Comparison of ENCODE assay signal across 8 cellular contexts in genomic region chr15:58864602-58865419, GRCh38.
DNase-seq lines count a peak whose midpoint lies in the region; ATAC-seq, FAIRE-seq and TF ChIP-seq lines count a peak whose summit lies in the region.

No MANE protein-coding gene starts in this region.

- no peak overlapping the region for H3K9ac ChIP-seq in astrocyte (ENCODE audit: low read length)

- no peaks in the 10 kb centered on the region for H3K36me3 ChIP-seq in astrocyte (ENCODE audit: insufficient read depth, low read length)

- no peak for DNase-seq in astrocyte (ENCODE audit: low read depth)
- DNase-seq in immature natural killer cell: no peak
- DNase-seq in NOMO-1 treated with DMSO at 0.1 percent for 48 hours (lab: John Stamatoyannopoulos, UW; ENCODE audit: unreplicated experiment): no peak
- no peak for DNase-seq in KG1 (lab: John Stamatoyannopoulos, UW)

- FAIRE-seq in astrocyte (lab: Jason Lieb, UNC): no peak

- H2AFZ ChIP-seq in astrocyte (ENCODE audit: low read depth, low read length): peak overlapping the region; percentile 78

- H4K20me1 ChIP-seq in astrocyte (ENCODE audit: insufficient read depth, low read length): no peaks in the 10 kb centered on the region

- peak overlapping the region; percentile 17 for H3K4me3 ChIP-seq in astrocyte (ENCODE audit: insufficient read depth, low read depth, low read length)

- ATAC-seq in HG03039 (IDR thresholded peaks at IDR 0.05; ENCODE audit: unreplicated experiment): no peak
- ATAC-seq in GM19455 (IDR thresholded peaks at IDR 0.05; ENCODE audit: unreplicated experiment): no peak

- no peaks in the 10 kb centered on the region for H3K9me3 Mint-ChIP-seq in IgD-negative memory B cell
- peaks cover 10% of the 10 kb centered on the region for H3K9me3 Mint-ChIP-seq in astrocyte (ENCODE audit: unreplicated experiment)
- H3K9me3 Mint-ChIP-seq in immature natural killer cell: no peaks in the 10 kb centered on the region
- no peaks in the 10 kb centered on the region for H3K9me3 Mint-ChIP-seq in stimulated activated naive CD8-positive, alpha-beta T cell treated with anti-CD3 and anti-CD28 coated beads, Interleukin-15, Interleukin-2, amounts not matched to agents 100 ng/mL and 50 ng/mL, for 24 hours

- H3K4me1 ChIP-seq in astrocyte (ENCODE audit: insufficient read depth, low read length): peaks cover 4% of the 10 kb centered on the region

- peaks cover 4% of the 10 kb centered on the region for H3K36me3 Mint-ChIP-seq in IgD-negative memory B cell
- peaks cover 3% of the 10 kb centered on the region for H3K36me3 Mint-ChIP-seq in astrocyte (ENCODE audit: low read depth, unreplicated experiment)
- peaks cover 0 to 12% (median 0%) of the 10 kb centered on the region in 3 donors for H3K36me3 Mint-ChIP-seq in immature natural killer cell
- H3K36me3 Mint-ChIP-seq in stimulated activated naive CD8-positive, alpha-beta T cell treated with anti-CD3 and anti-CD28 coated beads, Interleukin-15, Interleukin-2, amounts not matched to agents 100 ng/mL and 50 ng/mL, for 24 hours (ENCODE audit: low read depth): no peaks in the 10 kb centered on the region

- H3K4me2 ChIP-seq in astrocyte (ENCODE audit: low read length): peak overlapping the region; percentile 65

- TF ChIP-seq CTCF in astrocyte (IDR thresholded peaks at IDR 0.05; ENCODE audit: insufficient read depth, low read depth, low read length): no peak

- no peak overlapping the region for H3K27ac Mint-ChIP-seq in IgD-negative memory B cell
- no peak overlapping the region for H3K27ac Mint-ChIP-seq in astrocyte (ENCODE audit: unreplicated experiment)
- no peak overlapping the region for H3K27ac Mint-ChIP-seq in immature natural killer cell
- H3K27ac Mint-ChIP-seq in stimulated activated naive CD8-positive, alpha-beta T cell treated with anti-CD3 and anti-CD28 coated beads, Interleukin-15, Interleukin-2, amounts not matched to agents 100 ng/mL and 50 ng/mL, for 24 hours: peak overlapping the region; percentile 45

- H3K4me3 Mint-ChIP-seq in IgD-negative memory B cell (peak overlapping the region in 3 of 4 donors; percentile 38 to 87 (median 57)), astrocyte (ENCODE audit: unreplicated experiment) (no peak overlapping the region), immature natural killer cell (peak overlapping the region in 4 of 5 donors; percentile 15 to 65 (median 41))
- peak overlapping the region; percentile 55 for H3K4me3 Mint-ChIP-seq in stimulated activated naive CD8-positive, alpha-beta T cell treated with anti-CD3 and anti-CD28 coated beads, Interleukin-15, Interleukin-2, amounts not matched to agents 100 ng/mL and 50 ng/mL, for 24 hours

- H3K27ac ChIP-seq in astrocyte (ENCODE audit: low read depth, low read length): no peak overlapping the region

- no peaks in the 10 kb centered on the region for H3K9me3 ChIP-seq in astrocyte (ENCODE audit: insufficient read depth, low read depth, low read length)

- peaks cover 3% of the 10 kb centered on the region for H3K27me3 Mint-ChIP-seq in IgD-negative memory B cell
- H3K27me3 Mint-ChIP-seq in astrocyte (ENCODE audit: low read depth, unreplicated experiment): peaks cover 4% of the 10 kb centered on the region
- H3K27me3 Mint-ChIP-seq in immature natural killer cell (ENCODE audit: low read depth in 3 of 3): peaks cover 2 to 3% (median 2%) of the 10 kb centered on the region in 3 donors
- H3K27me3 Mint-ChIP-seq in stimulated activated naive CD8-positive, alpha-beta T cell treated with anti-CD3 and anti-CD28 coated beads, Interleukin-15, Interleukin-2, amounts not matched to agents 100 ng/mL and 50 ng/mL, for 24 hours: peaks cover 7% of the 10 kb centered on the region

- H3K4me1 Mint-ChIP-seq in IgD-negative memory B cell: peaks cover 7 to 15% (median 13%) of the 10 kb centered on the region in 3 donors
- peaks cover 2% of the 10 kb centered on the region for H3K4me1 Mint-ChIP-seq in astrocyte (ENCODE audit: low read depth, unreplicated experiment)
- H3K4me1 Mint-ChIP-seq in immature natural killer cell: peaks cover 5 to 8% of the 10 kb centered on the region in 2 donors
- H3K4me1 Mint-ChIP-seq in stimulated activated naive CD8-positive, alpha-beta T cell treated with anti-CD3 and anti-CD28 coated beads, Interleukin-15, Interleukin-2, amounts not matched to agents 100 ng/mL and 50 ng/mL, for 24 hours (ENCODE audit: low read depth): peaks cover 14% of the 10 kb centered on the region

- H3K79me2 ChIP-seq in astrocyte (ENCODE audit: insufficient read depth, low read length): no peaks in the 10 kb centered on the region

- H3K27me3 ChIP-seq in astrocyte (ENCODE audit: insufficient read depth, low read length): no peaks in the 10 kb centered on the region
